ENCODE assay signal across 8 cellular contexts in the genomic region with DNA sequence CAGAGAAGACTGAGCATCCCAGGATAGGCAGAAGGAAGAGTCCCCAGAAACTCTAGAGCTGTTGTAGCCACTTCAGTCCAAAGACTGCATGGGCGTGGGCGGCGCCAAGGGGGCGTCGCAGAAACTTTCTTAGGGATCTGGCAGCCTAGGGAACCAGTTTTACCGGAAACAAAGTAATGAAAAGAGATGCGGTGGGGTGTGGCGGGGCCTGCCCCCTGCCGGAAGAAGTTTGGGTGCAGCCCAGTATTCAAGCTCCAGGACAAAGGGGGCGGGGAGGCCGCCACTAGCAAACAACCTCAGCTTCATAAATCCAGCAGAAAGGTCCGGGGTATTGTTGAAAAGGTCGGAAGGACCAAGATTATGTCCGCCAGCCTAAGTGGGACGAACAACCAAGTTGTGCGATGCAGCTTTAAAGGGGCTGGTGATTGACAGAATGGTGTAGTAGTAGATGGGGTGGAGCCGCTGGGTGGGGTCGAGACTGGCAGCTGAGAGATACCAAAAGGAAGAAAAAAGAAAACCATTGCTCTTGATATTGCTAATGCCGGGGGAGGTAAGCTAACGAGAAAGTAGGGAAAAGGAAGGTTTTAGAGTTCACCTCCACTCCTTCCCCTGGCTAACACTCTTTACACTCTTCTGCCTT.
DNase-seq lines count a peak whose midpoint lies in the region; ATAC-seq and TF ChIP-seq lines count a peak whose summit lies in the region.

No MANE protein-coding gene starts in this region.

- H3K79me2 ChIP-seq in mammary epithelial cell (ENCODE audit: insufficient read depth, low read length) = no peaks in the 10 kb centered on the region

- no peaks in the 10 kb centered on the region for H3K4me1 ChIP-seq in mammary epithelial cell (ENCODE audit: insufficient read depth, low read length)

- no TSS peak for BruUV-seq in mammary epithelial cell (replicated peaks; lab: Mats Ljungman, UMichigan)

- H3K4me3 ChIP-seq in mammary epithelial cell (replicated peaks in 1 of 3; ENCODE audit: insufficient read depth in 1 of 3, low read depth in 2 of 3, low read length in 3 of 3) = peak overlapping the region; percentile 57 to 60 (median 59)

- dilution Hi-C loops in mammary epithelial cell (cut with HindIII; ENCODE audit: low sequenced_read_pairs) = no loop called here

- peak in 1 of 2 donors; percentile 42 for TF ChIP-seq CTCF in mammary epithelial cell (conservative IDR thresholded peaks at IDR 0.05 in 1 of 2, IDR thresholded peaks at IDR 0.05 in 1 of 2; ENCODE audit: extremely low read depth in 1 of 2, insufficient read depth in 1 of 2, low read depth in 1 of 2, low read length in 2 of 2)

- H3K4me2 ChIP-seq in mammary epithelial cell (ENCODE audit: insufficient read depth, low read depth, low read length) = peak overlapping the region; percentile 52

- H3K27ac ChIP-seq in mammary epithelial cell (ENCODE audit: insufficient read depth, low read depth, low read length) = no peak overlapping the region

- CTCF ChIA-PET in mammary epithelial cell (lab: Charles Lee; ENCODE audit: low non-redundant PET) = no interaction called here

- peak overlapping the region; percentile 95 for H2AFZ ChIP-seq in mammary epithelial cell (ENCODE audit: low read depth, low read length)

- DNase-seq in COLO668 (lab: John Stamatoyannopoulos, UW; ENCODE audit: unreplicated experiment) (peak; percentile 0), T-helper 22 cell (ENCODE audit: low read depth) (peak; percentile 8), mammary epithelial cell (peak; percentile 33), kidney glomerular epithelial cell (lab: John Stamatoyannopoulos, UW) (peak; percentile 36), GOT3 (lab: John Stamatoyannopoulos, UW) (no peak)
- peak; percentile 9 for DNase-seq in stimulated activated CD4-positive, alpha-beta T cell treated with anti-CD3 and anti-CD28 coated beads, Interleukin-2, amount 100 ng/mL, for 4 hours (ENCODE audit: low read depth)

- in situ Hi-C loops in mammary epithelial cell (cut with MboI; ENCODE audit: low sequenced_read_pairs in 2 of 2) = no loop called here

- ATAC-seq in GM19455 (IDR thresholded peaks at IDR 0.05; ENCODE audit: unreplicated experiment) (peak; percentile 70), HG03521 (IDR thresholded peaks at IDR 0.05; ENCODE audit: unreplicated experiment) (peak; percentile 83)

- H3K36me3 ChIP-seq in mammary epithelial cell (ENCODE audit: insufficient read depth, low read length) = no peaks in the 10 kb centered on the region

- intact Hi-C loops in mammary epithelial cell (cut with micrococcal nuclease) = loop anchor here (10.0 kb wide), 1 partner anchor 327 kb away; a partner anchor contains a TSS

- H3K27me3 ChIP-seq in mammary epithelial cell (ENCODE audit: insufficient read depth, low read length) = no peaks in the 10 kb centered on the region

- no peaks in the 10 kb centered on the region for H3K9me3 ChIP-seq in mammary epithelial cell (replicated peaks; ENCODE audit: insufficient read depth, low read length)

- WGBS in mammary epithelial cell (ENCODE audit: low coverage, missing lambda C conversion rate) = 37% methylated on average over 13 of the region's 20 CpGs

- H4K20me1 ChIP-seq in mammary epithelial cell (ENCODE audit: insufficient read depth, low read length) = no peaks in the 10 kb centered on the region

- H3K9ac ChIP-seq in mammary epithelial cell (ENCODE audit: insufficient read depth, low read length) = peak overlapping the region; percentile 52
